ENCODE assay signal across 9 cellular contexts in genomic region chr16:68128577-68129305, GRCh38. TPM values are rescaled to one million over a fixed set of nuclear protein-coding genes. Genes with fewer than 3 reads are reported as not detected.
A peak's percentile ranks its signal among the peaks of the same experiment; 100 is the strongest.
DNase-seq lines count a peak whose midpoint lies in the region; ATAC-seq, FAIRE-seq and TF ChIP-seq lines count a peak whose summit lies in the region.
"Had no signal": no experiment of that assay in that cellular context is flagged by ENCODE, and none has a peak within 500 bp of the region (broad histone marks: within the 10 kb centered on the region; RNA-seq: fewer than 3 reads in every experiment).

No MANE protein-coding gene starts in this region.

- CTCF ChIA-PET in GM10248 (lab: Yijun Ruan, JAX) = interaction anchor here (1.1 to 2.9 kb wide), 4 partner anchors 10 to 35 kb away, joined by 4 to 15 read pairs (median 6); no protein-coding TSS in a partner anchor

- H3K4me3 ChIP-seq in RWPE2 (ENCODE audit: severe bottlenecking) (no peak overlapping the region), fibroblast of the aortic adventitia (ENCODE audit: low read depth, low read length) (no peak overlapping the region)

- POLR2A ChIA-PET in GM10248 (lab: Yijun Ruan, JAX) = interaction anchor here (0.6 kb wide), 1 partner anchor 9 kb away, joined by 6 read pairs; no protein-coding TSS in a partner anchor

- ATAC-seq in RWPE2 (ENCODE audit: low read depth) = 0 out of 3 replicates have a peak, but pooled peaks have one; percentile 35
- ATAC-seq in GM18858 (IDR thresholded peaks at IDR 0.05; ENCODE audit: unreplicated experiment) = no peak

- H3K9me3 ChIP-seq in RWPE2 (ENCODE audit: severe bottlenecking) = no peaks in the 10 kb centered on the region

- no peak overlapping the region for H3K27ac ChIP-seq in RWPE2 (ENCODE audit: poor library complexity, severe bottlenecking)

- FAIRE-seq in RCC 7860 (lab: Jason Lieb, UNC) = no peak

- DNase-seq in DMS79 treated with DMSO at 0.1 percent for 48 hours (lab: John Stamatoyannopoulos, UW) = peak; percentile 52
- no peak for DNase-seq in RWPE2 (ENCODE audit: low spot score)
- DNase-seq in fibroblast of the aortic adventitia (ENCODE audit: low read depth) = peak; percentile 16
- DNase-seq in non-pigmented ciliary epithelial cell (ENCODE audit: low read depth) = peak; percentile 17
- no peak for DNase-seq in RCC 7860 (ENCODE audit: low spot score)
- DNase-seq in A172 (ENCODE audit: low spot score) = no peak
- no peak for DNase-seq in GM10248 (ENCODE audit: extremely low spot score)
- DNase-seq: islet precursor cell had no signal

- no peaks in the 10 kb centered on the region for H3K27me3 ChIP-seq in RWPE2 (ENCODE audit: insufficient read depth, poor library complexity, severe bottlenecking)

- H3K36me3 ChIP-seq in RWPE2 (ENCODE audit: low read depth) = peaks cover 3% of the 10 kb centered on the region; the same call in 1 of the 2 replicates

- TF ChIP-seq CTCF in RWPE2 (IDR thresholded peaks at IDR 0.05; ENCODE audit: poor library complexity, severe bottlenecking) (no peak), fibroblast of the aortic adventitia (IDR thresholded peaks at IDR 0.05; ENCODE audit: insufficient read depth, low read length) (no peak), GM10248 (IDR thresholded peaks at IDR 0.05; ENCODE audit: control extremely low read depth, extremely low read depth, low read depth, missing control alignments) (no peak)

- no peaks in the 10 kb centered on the region for H3K4me1 ChIP-seq in RWPE2 (ENCODE audit: insufficient read depth, poor library complexity, severe bottlenecking)

RNA-seq across cellular contexts. Expression of gene NFATC3, which starts 43.6 kb away (rescaled TPM):
- 17.7 and 36.3 TPM in 2 replicates for total RNA-seq in fibroblast of the aortic adventitia (ENCODE audit: low replicate concordance)
- 13.4 and 14.3 TPM in 2 replicates for total RNA-seq in A172 (2014; rRNA removed; shearing (Covaris generic))

Comparison
In these comparisons a context has a peak if more than half of its experiments do, and no peak if none do; other contexts are left out.
1. DNase-seq: peak in DMS79 treated with DMSO at 0.1 percent for 48 hours (single experiment), fibroblast of the aortic adventitia (single experiment) and non-pigmented ciliary epithelial cell (single experiment); none in RWPE2 (single experiment), RCC 7860 (single experiment), A172 (single experiment) and GM10248 (single experiment).